Comparison of ENCODE assay signal across 9 cellular contexts in the genomic region with DNA sequence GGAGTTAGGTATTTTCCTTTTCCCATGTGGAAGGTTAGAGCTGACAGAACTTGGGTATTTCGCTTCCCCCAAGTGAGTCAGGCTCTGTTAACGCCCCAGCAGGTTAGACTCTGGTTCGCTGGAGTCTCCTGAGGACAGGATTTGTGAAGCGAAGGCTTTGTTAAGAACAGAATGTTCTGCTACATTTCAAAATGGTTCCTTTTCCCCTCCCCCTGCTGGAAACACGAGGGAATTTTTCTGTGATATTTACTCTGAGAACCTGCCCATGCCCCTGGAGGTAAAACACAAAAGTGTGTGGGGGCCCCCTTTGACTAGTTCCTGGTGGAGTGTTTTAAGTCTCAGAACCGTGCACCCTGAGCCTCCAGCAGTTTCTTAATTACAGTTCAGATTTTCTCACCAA.
DNase-seq lines count a peak whose midpoint lies in the region; TF ChIP-seq lines count a peak whose summit lies in the region.
"Had no signal": no experiment of that assay in that cellular context is flagged by ENCODE, and none has a peak within 500 bp of the region (broad histone marks: within the 10 kb centered on the region; RNA-seq: fewer than 3 reads in every experiment).

No MANE protein-coding gene starts in this region.

- peak; percentile 84 for DNase-seq in ELF-1 (ENCODE audit: low read depth, low spot score)
- DNase-seq in LoVo (ENCODE audit: low spot score) = peak; percentile 11
- DNase-seq in NCI-H2107 (lab: John Stamatoyannopoulos, UW) = no peak
- no peak for DNase-seq in NCI-H1048 (lab: John Stamatoyannopoulos, UW)
- DNase-seq in stimulated activated CD4-positive, alpha-beta T cell treated with anti-CD3 and anti-CD28 coated beads, Interleukin-4, amount 100 ng/mL, for 1 hour = no peak
- DNase-seq in CD8-positive, alpha-beta memory T cell = no peak
- DNase-seq: NCI-H774 had no signal

- peaks cover 27% of the 10 kb centered on the region for H3K4me1 Mint-ChIP-seq in brain
- peaks cover 6 to 9% (median 7%) of the 10 kb centered on the region in 3 donors for H3K4me1 Mint-ChIP-seq in CD8-positive, alpha-beta memory T cell

- no peaks in the 10 kb centered on the region for H3K27me3 Mint-ChIP-seq in brain
- peaks cover 3 to 5% of the 10 kb centered on the region in 2 donors for H3K27me3 Mint-ChIP-seq in CD8-positive, alpha-beta memory T cell

- H3K9me3 ChIP-seq in mesodermal cell (ENCODE audit: control insufficient read depth, low read length) = no peaks in the 10 kb centered on the region
- H3K9me3 ChIP-seq in CD8-positive, alpha-beta memory T cell (ENCODE audit: low read length) = no peaks in the 10 kb centered on the region

- CTCF ChIA-PET in CD8-positive, alpha-beta memory T cell (lab: Charles Lee) = no interaction called here

- TF ChIP-seq CTCF in brain (conservative IDR thresholded peaks at IDR 0.05) = peak; percentile 26 to 68

- no peaks in the 10 kb centered on the region for H3K4me1 ChIP-seq in mesodermal cell (ENCODE audit: control insufficient read depth, insufficient read depth, low read length, poor library complexity, severe bottlenecking)
- H3K4me1 ChIP-seq in CD8-positive, alpha-beta memory T cell (ENCODE audit: insufficient read depth, low read length) = no peaks in the 10 kb centered on the region

- H3K36me3 ChIP-seq in mesodermal cell (ENCODE audit: control insufficient read depth, insufficient read depth, low read length) = no peaks in the 10 kb centered on the region
- H3K36me3 ChIP-seq in CD8-positive, alpha-beta memory T cell (ENCODE audit: insufficient read depth, low read length) = no peaks in the 10 kb centered on the region

- no peaks in the 10 kb centered on the region for H3K36me3 Mint-ChIP-seq in brain
- no peaks in the 10 kb centered on the region for H3K36me3 Mint-ChIP-seq in CD8-positive, alpha-beta memory T cell

- H3K4me3 Mint-ChIP-seq in brain = no peak overlapping the region
- no peak overlapping the region for H3K4me3 Mint-ChIP-seq in CD8-positive, alpha-beta memory T cell

- no peaks in the 10 kb centered on the region for H3K27me3 ChIP-seq in CD8-positive, alpha-beta memory T cell (ENCODE audit: insufficient read depth, low read length, poor library complexity, severe bottlenecking)

- WGBS in mesodermal cell (ENCODE audit: insufficient coverage in 2 of 2), 2 experiments = 20% methylated on average over 1 of the region's 6 CpGs; no CpG with 5 or more reads in 1 of the 2 experiments

- POLR2A ChIA-PET in CD8-positive, alpha-beta memory T cell (lab: Charles Lee) = no interaction called here

- peaks cover 0 to under 1% (median 0%) of the 10 kb centered on the region in 5 experiments for H3K9me3 Mint-ChIP-seq in brain
- no peaks in the 10 kb centered on the region for H3K9me3 Mint-ChIP-seq in CD8-positive, alpha-beta memory T cell

- peak overlapping the region; percentile 13 for H3K27ac ChIP-seq in mesodermal cell (ENCODE audit: low read depth, low read length, severe bottlenecking)
- H3K27ac ChIP-seq in CD8-positive, alpha-beta memory T cell (ENCODE audit: low read depth, low read length) = no peak overlapping the region

- no peak overlapping the region for H3K4me3 ChIP-seq in mesodermal cell (ENCODE audit: extremely low read depth, insufficient read depth, low read length, poor library complexity, severe bottlenecking)
- H3K4me3 ChIP-seq in CD8-positive, alpha-beta memory T cell (ENCODE audit: low read length) = no peak overlapping the region

- H3K27ac Mint-ChIP-seq in brain = peak overlapping the region in 3 of 5 experiments; percentile 34 to 75 (median 45)
- no peak overlapping the region for H3K27ac Mint-ChIP-seq in CD8-positive, alpha-beta memory T cell

Comparison
In these comparisons a context has a peak if more than half of its experiments do, and no peak if none do; other contexts are left out.
1. DNase-seq: peak in ELF-1 (single experiment) and LoVo (single experiment); none in NCI-H2107 (single experiment), NCI-H1048 (single experiment), stimulated activated CD4-positive, alpha-beta T cell treated with anti-CD3 and anti-CD28 coated beads, Interleukin-4, amount 100 ng/mL, for 1 hour (single experiment) and CD8-positive, alpha-beta memory T cell (0 of 5).
2. H3K27ac Mint-ChIP-seq: peak in brain (3 of 5); none in CD8-positive, alpha-beta memory T cell (0 of 8).